In genomic region chr17:80269405-80269807, GRCh38 we compare ENCODE assay signal across 1 cellular context.
TF ChIP-seq lines count a peak whose summit lies in the region.

No MANE protein-coding gene starts in this region.

TF ChIP-seq in GM23338, 12 proteins besides CTCF, POLR2A, EP300 and RAD21 (continued from another document):
- TF ChIP-seq, protein P1, sequence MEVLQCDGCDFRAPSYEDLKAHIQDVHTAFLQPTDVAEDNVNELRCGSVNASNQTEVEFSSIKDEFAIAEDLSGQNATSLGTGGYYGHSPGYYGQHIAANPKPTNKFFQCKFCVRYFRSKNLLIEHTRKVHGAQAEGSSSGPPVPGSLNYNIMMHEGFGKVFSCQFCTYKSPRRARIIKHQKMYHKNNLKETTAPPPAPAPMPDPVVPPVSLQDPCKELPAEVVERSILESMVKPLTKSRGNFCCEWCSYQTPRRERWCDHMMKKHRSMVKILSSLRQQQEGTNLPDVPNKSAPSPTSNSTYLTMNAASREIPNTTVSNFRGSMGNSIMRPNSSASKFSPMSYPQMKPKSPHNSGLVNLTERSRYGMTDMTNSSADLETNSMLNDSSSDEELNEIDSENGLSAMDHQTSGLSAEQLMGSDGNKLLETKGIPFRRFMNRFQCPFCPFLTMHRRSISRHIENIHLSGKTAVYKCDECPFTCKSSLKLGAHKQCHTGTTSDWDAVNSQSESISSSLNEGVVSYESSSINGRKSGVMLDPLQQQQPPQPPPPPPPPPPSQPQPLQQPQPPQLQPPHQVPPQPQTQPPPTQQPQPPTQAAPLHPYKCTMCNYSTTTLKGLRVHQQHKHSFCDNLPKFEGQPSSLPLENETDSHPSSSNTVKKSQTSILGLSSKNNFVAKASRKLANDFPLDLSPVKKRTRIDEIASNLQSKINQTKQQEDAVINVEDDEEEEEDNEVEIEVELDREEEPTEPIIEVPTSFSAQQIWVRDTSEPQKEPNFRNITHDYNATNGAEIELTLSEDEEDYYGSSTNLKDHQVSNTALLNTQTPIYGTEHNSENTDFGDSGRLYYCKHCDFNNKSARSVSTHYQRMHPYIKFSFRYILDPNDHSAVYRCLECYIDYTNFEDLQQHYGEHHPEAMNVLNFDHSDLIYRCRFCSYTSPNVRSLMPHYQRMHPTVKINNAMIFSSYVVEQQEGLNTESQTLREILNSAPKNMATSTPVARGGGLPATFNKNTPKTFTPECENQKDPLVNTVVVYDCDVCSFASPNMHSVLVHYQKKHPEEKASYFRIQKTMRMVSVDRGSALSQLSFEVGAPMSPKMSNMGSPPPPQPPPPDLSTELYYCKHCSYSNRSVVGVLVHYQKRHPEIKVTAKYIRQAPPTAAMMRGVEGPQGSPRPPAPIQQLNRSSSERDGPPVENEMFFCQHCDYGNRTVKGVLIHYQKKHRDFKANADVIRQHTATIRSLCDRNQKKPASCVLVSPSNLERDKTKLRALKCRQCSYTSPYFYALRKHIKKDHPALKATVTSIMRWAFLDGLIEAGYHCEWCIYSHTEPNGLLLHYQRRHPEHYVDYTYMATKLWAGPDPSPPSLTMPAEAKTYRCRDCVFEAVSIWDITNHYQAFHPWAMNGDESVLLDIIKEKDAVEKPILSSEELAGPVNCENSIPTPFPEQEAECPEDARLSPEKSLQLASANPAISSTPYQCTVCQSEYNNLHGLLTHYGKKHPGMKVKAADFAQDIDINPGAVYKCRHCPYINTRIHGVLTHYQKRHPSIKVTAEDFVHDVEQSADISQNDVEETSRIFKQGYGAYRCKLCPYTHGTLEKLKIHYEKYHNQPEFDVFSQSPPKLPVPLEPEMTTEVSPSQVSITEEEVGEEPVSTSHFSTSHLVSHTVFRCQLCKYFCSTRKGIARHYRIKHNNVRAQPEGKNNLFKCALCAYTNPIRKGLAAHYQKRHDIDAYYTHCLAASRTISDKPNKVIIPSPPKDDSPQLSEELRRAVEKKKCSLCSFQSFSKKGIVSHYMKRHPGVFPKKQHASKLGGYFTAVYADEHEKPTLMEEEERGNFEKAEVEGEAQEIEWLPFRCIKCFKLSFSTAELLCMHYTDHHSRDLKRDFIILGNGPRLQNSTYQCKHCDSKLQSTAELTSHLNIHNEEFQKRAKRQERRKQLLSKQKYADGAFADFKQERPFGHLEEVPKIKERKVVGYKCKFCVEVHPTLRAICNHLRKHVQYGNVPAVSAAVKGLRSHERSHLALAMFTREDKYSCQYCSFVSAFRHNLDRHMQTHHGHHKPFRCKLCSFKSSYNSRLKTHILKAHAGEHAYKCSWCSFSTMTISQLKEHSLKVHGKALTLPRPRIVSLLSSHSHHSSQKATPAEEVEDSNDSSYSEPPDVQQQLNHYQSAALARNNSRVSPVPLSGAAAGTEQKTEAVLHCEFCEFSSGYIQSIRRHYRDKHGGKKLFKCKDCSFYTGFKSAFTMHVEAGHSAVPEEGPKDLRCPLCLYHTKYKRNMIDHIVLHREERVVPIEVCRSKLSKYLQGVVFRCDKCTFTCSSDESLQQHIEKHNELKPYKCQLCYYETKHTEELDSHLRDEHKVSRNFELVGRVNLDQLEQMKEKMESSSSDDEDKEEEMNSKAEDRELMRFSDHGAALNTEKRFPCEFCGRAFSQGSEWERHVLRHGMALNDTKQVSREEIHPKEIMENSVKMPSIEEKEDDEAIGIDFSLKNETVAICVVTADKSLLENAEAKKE (CRISPR knock-in tag; IDR thresholded peaks at IDR 0.05) = no peak
